Comparison of ENCODE assay signal across 22 cellular contexts in genomic region chr3:41299036-41299435, GRCh38.
"Had no signal": no experiment of that assay in that cellular context is flagged by ENCODE, and none has a peak within 500 bp of the region (broad histone marks: within the 10 kb centered on the region; RNA-seq: fewer than 3 reads in every experiment).

No MANE protein-coding gene starts in this region.

- H3K4me1 ChIP-seq: colonic mucosa, esophagus squamous epithelium, gastrocnemius medialis, gastroesophageal sphincter, heart left ventricle had no signal

- H3K27me3 ChIP-seq: colonic mucosa, dorsolateral prefrontal cortex, esophagus squamous epithelium, foreskin keratinocyte, gastrocnemius medialis, gastroesophageal sphincter, heart left ventricle, heart right ventricle had no signal

- DNase-seq: colonic mucosa; cortex of kidney; dermis blood vessel endothelial cell; dorsolateral prefrontal cortex; effector CD4-positive, alpha-beta T cell; effector CD8-positive, alpha-beta T cell; effector memory CD4-positive, alpha-beta T cell; effector memory CD8-positive, alpha-beta T cell; endodermal cell; erythroblast; esophagus squamous epithelium; foreskin fibroblast; foreskin keratinocyte; foreskin melanocyte; gastrocnemius medialis; glutamatergic neuron; head of caudate nucleus; heart left ventricle; heart right ventricle had no signal

- H3K36me3 ChIP-seq: colonic mucosa, esophagus squamous epithelium, gastrocnemius medialis, gastroesophageal sphincter, heart left ventricle, heart right ventricle had no signal

- H3K4me3 ChIP-seq: colonic mucosa, coronary artery, dorsolateral prefrontal cortex, esophagus squamous epithelium, gastrocnemius medialis, gastroesophageal sphincter, heart left ventricle, heart right ventricle had no signal

- H3K27ac ChIP-seq: colonic mucosa, coronary artery, epithelial cell of prostate, esophagus squamous epithelium, foreskin keratinocyte, gastrocnemius medialis, gastroesophageal sphincter, heart left ventricle, heart right ventricle had no signal

- H3K9me3 ChIP-seq: colonic mucosa, esophagus squamous epithelium, gastrocnemius medialis, gastroesophageal sphincter, heart left ventricle, heart right ventricle had no signal
